Comparison of ENCODE assay signal across 20 cellular contexts in the genomic region with DNA sequence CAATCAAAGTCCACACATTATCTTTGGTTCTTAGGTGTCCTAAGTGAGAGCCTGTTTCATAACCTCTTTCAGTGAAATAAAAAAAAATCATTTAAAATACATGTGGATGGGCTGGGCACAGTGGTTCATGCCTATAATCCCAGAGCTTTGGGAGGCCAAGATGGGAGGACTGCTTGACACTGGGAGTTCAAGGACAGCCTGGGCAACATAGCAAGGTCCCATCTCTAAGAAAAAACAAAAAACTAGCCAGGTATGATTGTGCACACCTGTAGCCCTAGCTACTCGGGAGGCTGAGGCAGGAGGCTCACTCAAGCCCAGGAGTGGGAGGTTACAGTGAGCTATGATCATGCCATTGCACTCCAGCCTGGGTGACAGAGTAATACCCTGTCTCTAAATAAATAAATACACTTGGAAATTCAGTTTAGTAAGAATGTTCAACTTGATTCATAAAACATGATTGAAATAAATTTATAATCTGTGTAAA.
"Had no signal": no experiment of that assay in that cellular context is flagged by ENCODE, and none has a peak within 500 bp of the region (broad histone marks: within the 10 kb centered on the region; RNA-seq: fewer than 3 reads in every experiment).

No MANE protein-coding gene starts in this region.

- H3K9me3 ChIP-seq: lower lobe of right lung, pancreas, prostate gland, spleen, suprapubic skin, tibial nerve, uterus had no signal

- DNase-seq: hippocampal formation; immature natural killer cell; islet precursor cell; lower lobe of right lung; mammary epithelial cell; mesenchymal stem cell; naive thymus-derived CD8-positive, alpha-beta T cell; nucleus accumbens; posterior cingulate gyrus; small intestine; spleen; stimulated activated CD4-positive, alpha-beta T cell treated with anti-CD3 and anti-CD28 coated beads, Interleukin-4, amount 100 ng/mL, for 24 hours; stimulated activated naive CD4-positive, alpha-beta T cell; uterus had no signal

- H3K27ac ChIP-seq: lower lobe of right lung, prostate gland, suprapubic skin, tibial nerve, uterus had no signal

- H3K4me1 ChIP-seq: prostate gland, uterus had no signal

- H3K27me3 ChIP-seq: pancreas, spleen, suprapubic skin, tibial nerve, uterus had no signal

- H3K36me3 ChIP-seq: lower lobe of right lung, pancreas, prostate gland, spleen, suprapubic skin, tibial nerve, uterus had no signal

- ATAC-seq: lower lobe of right lung; naive thymus-derived CD8-positive, alpha-beta T cell; sciatic nerve; stimulated activated effector memory CD8-positive, alpha-beta T cell treated with anti-CD3 and anti-CD28 coated beads, Interleukin-12 subunit alpha, Interleukin-12 subunit beta, amount 100 ng/mL, for 72 hours had no signal

- H3K4me3 ChIP-seq: lower lobe of right lung, pancreas, prostate gland, spleen, suprapubic skin, tibial nerve, uterus had no signal
